In the genomic region with DNA sequence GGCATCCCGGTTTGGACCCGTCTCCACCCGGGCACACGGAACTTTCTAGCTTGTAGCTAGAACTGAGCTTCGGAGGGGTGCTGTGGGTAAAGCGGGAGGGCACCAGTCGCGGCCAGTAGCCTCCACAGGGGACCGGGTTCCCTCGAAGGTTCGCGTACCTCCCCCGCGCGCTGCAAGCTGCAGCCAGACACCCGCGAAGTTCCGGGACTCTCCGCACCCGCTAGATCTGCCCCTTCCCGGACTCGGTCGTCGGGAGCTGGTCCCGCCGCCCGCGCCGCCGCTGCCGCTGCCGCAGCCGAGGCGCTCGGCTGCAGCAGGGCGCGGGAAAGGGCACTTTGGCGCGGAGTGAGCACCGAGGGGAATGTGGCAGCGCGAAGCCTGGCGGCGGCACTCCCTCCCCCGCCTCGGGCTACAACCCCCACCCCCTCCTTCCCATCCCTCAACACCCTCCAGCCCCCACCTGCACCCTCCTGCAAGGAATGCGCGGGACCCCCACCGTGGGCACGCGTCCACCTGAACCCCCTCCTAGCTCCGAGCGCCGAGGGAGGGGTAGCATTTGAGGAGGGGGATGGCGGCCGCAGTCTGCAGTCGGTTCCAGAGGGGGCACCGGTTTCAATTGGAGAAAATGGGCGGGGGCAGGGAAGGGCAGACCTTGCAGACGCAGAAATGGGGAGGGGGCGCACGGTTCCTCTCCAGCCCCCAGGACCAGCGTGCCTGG, we compare ENCODE assay signal across 8 cellular contexts. TPM values are rescaled to one million over a fixed set of nuclear protein-coding genes. Genes with fewer than 3 reads are reported as not detected.
DNase-seq lines count a peak whose midpoint lies in the region; ATAC-seq and TF ChIP-seq lines count a peak whose summit lies in the region.

No MANE protein-coding gene starts in this region.

- no peak for TF ChIP-seq CTCF in fibroblast of villous mesenchyme (IDR thresholded peaks at IDR 0.05; ENCODE audit: insufficient read depth, low read depth, low read length)

- ATAC-seq in HG02938 (IDR thresholded peaks at IDR 0.05; ENCODE audit: unreplicated experiment) (no peak), HG02610 (IDR thresholded peaks at IDR 0.05; ENCODE audit: unreplicated experiment) (no peak)

- peaks cover 20 to 49% (median 22%) of the 10 kb centered on the region in 3 donors for H3K27me3 Mint-ChIP-seq in immature natural killer cell (ENCODE audit: low read depth in 3 of 3)

- peak overlapping the region in 1 of 5 donors; percentile 65 for H3K4me3 Mint-ChIP-seq in immature natural killer cell

- peak; percentile 78 for DNase-seq in NCI-H510A (lab: John Stamatoyannopoulos, UW)
- DNase-seq in fibroblast of villous mesenchyme (ENCODE audit: low read depth), result no peak
- DNase-seq in putamen (ENCODE audit: low spot score), result peak; percentile 10
- DNase-seq in immature natural killer cell, result no peak
- DNase-seq in NCI-H2107 (lab: John Stamatoyannopoulos, UW), result no peak

- H3K27ac Mint-ChIP-seq in immature natural killer cell, result no peak overlapping the region

- peaks cover 0 to 2% (median 0%) of the 10 kb centered on the region in 6 donors for H3K9me3 Mint-ChIP-seq in immature natural killer cell

- H3K4me3 ChIP-seq in GM08714 (ENCODE audit: low read length) (peak overlapping the region; percentile 33; the same call in 1 of the 2 replicates), fibroblast of villous mesenchyme (ENCODE audit: low read depth, low read length) (peak overlapping the region; percentile 34)

- peaks cover 2 to 5% of the 10 kb centered on the region in 2 donors for H3K4me1 Mint-ChIP-seq in immature natural killer cell

- peaks cover 0 to 4% (median 0%) of the 10 kb centered on the region in 3 donors for H3K36me3 Mint-ChIP-seq in immature natural killer cell

RNA-seq across cellular contexts. Expression of a gene that starts 1.1 kb away (rescaled TPM):
- 1.3 and 3.0 TPM in 2 replicates for total RNA-seq in fibroblast of villous mesenchyme
- not detected for polyA plus RNA-seq in immature natural killer cell

RNA-seq across cellular contexts. Expression of a gene that starts 12.8 kb away (rescaled TPM):
- total RNA-seq in fibroblast of villous mesenchyme, result not detected in 2 replicates
- polyA plus RNA-seq in immature natural killer cell, result not detected

Comparison
In these comparisons a context has a peak if more than half of its experiments do, and no peak if none do; other contexts are left out.
1. DNase-seq: peak in NCI-H510A (single experiment) and putamen (single experiment); none in fibroblast of villous mesenchyme (single experiment), immature natural killer cell (0 of 3) and NCI-H2107 (single experiment).